Comparison of ENCODE assay signal across 19 cellular contexts in the genomic region with DNA sequence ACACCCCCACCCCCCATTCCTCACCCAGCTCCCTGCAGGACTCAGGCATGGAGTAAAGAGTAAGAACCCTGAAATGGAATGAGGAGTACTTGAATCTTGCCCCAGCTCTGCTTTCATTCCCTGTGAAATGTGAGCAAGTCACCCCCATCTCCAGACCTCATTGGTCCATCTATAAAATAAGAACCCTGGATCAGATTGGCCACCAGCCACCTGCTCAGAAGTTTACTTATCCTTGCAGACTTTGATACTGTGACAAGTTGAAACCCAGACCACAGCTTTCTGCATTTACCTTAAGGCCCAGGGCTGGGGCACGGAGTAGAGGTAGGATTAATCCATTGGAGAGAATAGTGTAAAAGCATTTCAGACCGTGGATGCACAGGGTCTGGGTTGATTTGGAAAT. TPM values are rescaled to one million over a fixed set of nuclear protein-coding genes. Genes with fewer than 3 reads are reported as not detected.
DNase-seq lines count a peak whose midpoint lies in the region; ATAC-seq and TF ChIP-seq lines count a peak whose summit lies in the region.
"Had no signal": no experiment of that assay in that cellular context is flagged by ENCODE, and none has a peak within 500 bp of the region (broad histone marks: within the 10 kb centered on the region; RNA-seq: fewer than 3 reads in every experiment).

No MANE protein-coding gene starts in this region.

- no peak for TF ChIP-seq EP300 in stomach (IDR thresholded peaks at IDR 0.05)

- TF ChIP-seq CTCF in stomach (IDR thresholded peaks at IDR 0.05): no peak

- H3K4me3 ChIP-seq in stomach: no peak overlapping the region

- H3K36me3 ChIP-seq in stomach: no peaks in the 10 kb centered on the region

- no peaks in the 10 kb centered on the region for H3K9me3 ChIP-seq in stomach

- WGBS in stomach, 5 donors: 30 to 48% (median 40%) methylated on average over 2 of the region's 2 CpGs

- ATAC-seq in GM19452 (IDR thresholded peaks at IDR 0.05; ENCODE audit: unreplicated experiment): no peak
- ATAC-seq: HepG2 had no signal

- peak overlapping the region in 4 of 5 donors; percentile 6 to 58 (median 28) for H3K27ac ChIP-seq in stomach
- H3K27ac ChIP-seq: 22Rv1 had no signal

- intact Hi-C loops in stomach (cut with DNase I; ENCODE audit: low total_unique reads): no loop called here

- peak; percentile 15 for DNase-seq in SIG-M5 treated with dmso at 0.1 percent for 504 hours (lab: John Stamatoyannopoulos, UW; ENCODE audit: unreplicated experiment)
- DNase-seq in SIG-M5 (lab: John Stamatoyannopoulos, UW): no peak
- peak; percentile 51 for DNase-seq in M059J (ENCODE audit: low read depth)
- peak; percentile 43 for DNase-seq in islet precursor cell
- DNase-seq in stomach: peak; percentile 84
- DNase-seq in DMS153 treated with DMSO at 0.1 percent for 48 hours (lab: John Stamatoyannopoulos, UW; ENCODE audit: unreplicated experiment): no peak
- no peak for DNase-seq in cerebellar cortex (ENCODE audit: low spot score)
- DNase-seq: C1 segment of cervical spinal cord; Calu3; CD4-positive, alpha-beta T cell; DMS 273 treated with DMSO at 0.1 percent for 48 hours; DMS79 treated with DMSO at 0.1 percent for 48 hours; HCEC 1CT; HFFc6 had no signal

- peaks cover 21 to 50% (median 30%) of the 10 kb centered on the region in 4 donors for H3K4me1 ChIP-seq in stomach

- no peak for TF ChIP-seq POLR2A in stomach (IDR thresholded peaks at IDR 0.05)

- peaks cover 0 to 65% (median 3%) of the 10 kb centered on the region in 3 donors for H3K27me3 ChIP-seq in stomach

RNA-seq across cellular contexts. Expression of a gene that starts 2.2 kb away (rescaled TPM):
- 38.0 and 40.2 TPM in 2 replicates for total RNA-seq in M059J (2014; rRNA removed; shearing (Covaris generic))
- total RNA-seq in stomach: 1 to 10 TPM in 1 of 5 donors, not detected in 4; 1.1 TPM
- 1 to 10 TPM in 2 of 3 donors, not detected in 1; 1.6 to 8.3 TPM for polyA plus RNA-seq in stomach
- total RNA-seq: A673; Calu3; CD4-positive, alpha-beta T cell; H4 had no signal

RNA-seq across cellular contexts. Expression of a gene that starts 19.7 kb away (rescaled TPM):
- total RNA-seq in M059J (2014; rRNA removed; shearing (Covaris generic)): 0.84 and 2.2 TPM in 2 replicates
- 1 to 10 TPM in 3 of 5 donors, not detected in 2; 1.8 to 7.1 (median 5.9) TPM for total RNA-seq in stomach
- polyA plus RNA-seq in stomach: 10 to 100 TPM in 1 of 3 donors, 1 to 10 TPM in 2; 6.6 to 16.6 (median 7.6) TPM
- total RNA-seq: A673, H4, HFFc6 had no signal

RNA-seq across cellular contexts. Expression of a gene that starts 27.9 kb away (rescaled TPM):
- 0.25 and 2.2 TPM in 2 replicates for total RNA-seq in M059J (2014; rRNA removed; shearing (Covaris generic))
- not detected for total RNA-seq in stomach
- polyA plus RNA-seq in stomach: under 1 TPM in 1 of 3 donors, not detected in 2; 0.08 TPM
- total RNA-seq: A673; Calu3; CD4-positive, alpha-beta T cell; H4; HepG2 had no signal
- polyA plus RNA-seq: HepG2 had no signal

RNA-seq across cellular contexts. Expression of a gene that starts 42.2 kb away (rescaled TPM):
- total RNA-seq in M059J (2014; rRNA removed; shearing (Covaris generic)): 33.9 and 36.4 TPM in 2 replicates
- 10 to 100 TPM in 1 of 5 donors, 1 to 10 TPM in 3, under 1 TPM in 1; 0.45 to 12.2 (median 6.6) TPM for total RNA-seq in stomach
- polyA plus RNA-seq in stomach: 1 to 10 TPM; 3.8 to 8.1 (median 7.8) TPM

Comparison
In these comparisons a context has a peak if more than half of its experiments do, and no peak if none do; other contexts are left out.
1. DNase-seq: peak in SIG-M5 treated with dmso at 0.1 percent for 504 hours (single experiment), M059J (single experiment), islet precursor cell (single experiment) and stomach (single experiment); none in SIG-M5 (single experiment), DMS153 treated with DMSO at 0.1 percent for 48 hours (single experiment) and cerebellar cortex (single experiment).
2. RNA of a gene that starts 2.2 kb away (total RNA-seq): 38.0 to 40.2 TPM in M059J; 1.1 TPM in stomach; every median in the first group is over 10 times any median in the second.